In genomic region chr9:95126739-95127138, GRCh38 we compare ENCODE assay signal across 14 cellular contexts.
"Had no signal": no experiment of that assay in that cellular context is flagged by ENCODE, and none has a peak within 500 bp of the region (broad histone marks: within the 10 kb centered on the region; RNA-seq: fewer than 3 reads in every experiment).

No MANE protein-coding gene starts in this region.

- H3K27me3 ChIP-seq: cardiac muscle cell, gastroesophageal sphincter, stomach, transverse colon had no signal

- DNase-seq: activated CD4-positive, alpha-beta memory T cell treated with anti-CD3 and anti-CD28 coated beads for 36 hours; activated CD4-positive, alpha-beta T cell treated with anti-CD3 and anti-CD28 coated beads for 36 hours; activated CD8-positive, alpha-beta memory T cell treated with anti-CD3 and anti-CD28 coated beads, Interleukin-2, amount 10 ng/mL, durations not matched to agents 7 days and 5 days; activated naive CD4-positive, alpha-beta T cell treated with anti-CD3 and anti-CD28 coated beads, Interleukin-2, amount 10 ng/mL, durations not matched to agents 7 days and 5 days; activated T-cell treated with anti-CD3 and anti-CD28 coated beads, Interleukin-2, amount 50 U/mL, for 1 hour; cortex of kidney; effector CD8-positive, alpha-beta T cell; left colon; naive thymus-derived CD4-positive, alpha-beta T cell; stomach; T-helper 1 cell; transverse colon had no signal

- H3K9me3 ChIP-seq: gastroesophageal sphincter, stomach, transverse colon had no signal

- H3K36me3 ChIP-seq: cardiac muscle cell, gastroesophageal sphincter, stomach, transverse colon had no signal

- ATAC-seq: activated CD8-positive, alpha-beta memory T cell treated with anti-CD3 and anti-CD28 coated beads, Interleukin-2, amount 10 ng/mL, durations not matched to agents 7 days and 5 days had no signal

- H3K27ac ChIP-seq: cardiac muscle cell had no signal
